ENCODE assay signal across 19 cellular contexts in the genomic region with DNA sequence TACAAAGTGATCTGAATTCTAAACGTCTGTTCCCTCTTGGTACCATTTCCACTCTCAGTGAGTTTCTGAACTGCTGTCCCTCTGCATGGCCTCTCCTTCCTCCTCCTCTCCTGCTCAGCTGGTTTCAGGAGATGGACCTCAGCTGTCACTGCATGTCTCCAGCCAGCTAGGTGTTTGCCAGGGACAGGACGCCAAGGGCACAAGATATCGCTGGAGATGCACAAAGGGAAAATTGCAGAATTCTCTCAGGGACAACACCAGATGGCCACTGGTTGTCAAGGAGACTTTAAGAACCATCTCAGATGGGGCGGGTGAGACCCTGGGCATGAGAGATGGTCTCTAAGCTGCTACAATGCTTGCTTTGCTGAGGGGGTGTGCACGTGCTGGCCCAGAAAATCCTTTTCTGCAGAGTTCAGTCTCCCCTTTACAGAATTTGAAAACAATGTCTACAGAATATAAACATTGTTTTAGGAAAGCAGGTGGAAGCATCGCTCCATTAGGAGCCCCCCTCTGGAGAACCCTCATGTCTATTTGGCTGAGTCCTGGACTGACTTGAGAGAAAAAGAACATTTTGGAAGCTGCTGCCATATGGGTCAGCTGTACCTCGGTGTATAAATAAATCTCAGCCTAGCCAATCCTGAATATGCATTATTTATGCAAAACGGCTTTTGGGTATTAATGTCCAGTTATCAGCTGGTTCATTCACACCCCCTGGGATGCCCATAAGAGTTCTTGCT. TPM values are rescaled to one million over a fixed set of nuclear protein-coding genes. Genes with fewer than 3 reads are reported as not detected.
DNase-seq lines count a peak whose midpoint lies in the region; ATAC-seq, FAIRE-seq and TF ChIP-seq lines count a peak whose summit lies in the region.
"Had no signal": no experiment of that assay in that cellular context is flagged by ENCODE, and none has a peak within 500 bp of the region (broad histone marks: within the 10 kb centered on the region; RNA-seq: fewer than 3 reads in every experiment).

No MANE protein-coding gene starts in this region.

- H3K27me3 ChIP-seq in CD4-positive, alpha-beta memory T cell (ENCODE audit: insufficient read depth, low read length): no peaks in the 10 kb centered on the region
- H3K27me3 ChIP-seq in naive thymus-derived CD4-positive, alpha-beta T cell (ENCODE audit: control insufficient read depth in 2 of 2, insufficient read depth in 2 of 2, low read length in 2 of 2): no peaks in the 10 kb centered on the region
- H3K27me3 ChIP-seq: BLaER1 had no signal

- POLR2A ChIA-PET in CD4-positive, alpha-beta memory T cell (lab: Charles Lee; ENCODE audit: partially characterized antibody): interaction anchor here (1.6 to 3.0 kb wide), 2 partner anchors 107 to 299 kb away, joined by 6 to 18 read pairs; no protein-coding TSS in a partner anchor
- POLR2A ChIA-PET in naive thymus-derived CD4-positive, alpha-beta T cell (lab: Charles Lee): interaction anchor here (0.7 to 1.3 kb wide), 3 partner anchors 15 to 475 kb away, joined by 3 to 4 read pairs (median 3); no protein-coding TSS in a partner anchor

- no peak overlapping the region for H3K4me3 ChIP-seq in CD4-positive, alpha-beta memory T cell (ENCODE audit: low read length in 2 of 2)
- H3K4me3 ChIP-seq in naive thymus-derived CD4-positive, alpha-beta T cell (ENCODE audit: low read length): no peak overlapping the region
- H3K4me3 ChIP-seq: BLaER1 had no signal

- no peak overlapping the region for H3K27ac ChIP-seq in CD4-positive, alpha-beta memory T cell (ENCODE audit: low read depth, low read length)
- no peak overlapping the region for H3K27ac ChIP-seq in naive thymus-derived CD4-positive, alpha-beta T cell (ENCODE audit: low read depth, low read length)
- H3K27ac ChIP-seq: BLaER1 had no signal

- CTCF ChIA-PET in CD4-positive, alpha-beta memory T cell (lab: Charles Lee; ENCODE audit: partially characterized antibody): interaction anchor here (0.9 to 1.0 kb wide), 2 partner anchors 143 to 553 kb away, joined by 3 read pairs; no protein-coding TSS in a partner anchor
- CTCF ChIA-PET in naive thymus-derived CD4-positive, alpha-beta T cell (lab: Charles Lee): no interaction called here

- peaks cover 57 to 88% (median 71%) of the 10 kb centered on the region in 4 donors for H3K4me1 Mint-ChIP-seq in CD4-positive, alpha-beta memory T cell
- peaks cover 39 to 82% (median 63%) of the 10 kb centered on the region in 7 donors for H3K4me1 Mint-ChIP-seq in naive thymus-derived CD4-positive, alpha-beta T cell

- H3K4me3 Mint-ChIP-seq in CD4-positive, alpha-beta memory T cell: peak overlapping the region in 5 of 8 donors; percentile 17 to 71 (median 42)
- peak overlapping the region in 5 of 10 donors; percentile 4 to 73 (median 49) for H3K4me3 Mint-ChIP-seq in naive thymus-derived CD4-positive, alpha-beta T cell

- no peaks in the 10 kb centered on the region for H3K27me3 Mint-ChIP-seq in CD4-positive, alpha-beta memory T cell
- peaks cover 0 to 27% (median 0%) of the 10 kb centered on the region in 5 donors for H3K27me3 Mint-ChIP-seq in naive thymus-derived CD4-positive, alpha-beta T cell

- intact Hi-C loops in CD4-positive, alpha-beta memory T cell (cut with micrococcal nuclease): loop anchor here (5.0 to 10.0 kb wide), 2 partner anchors 432 to 510 kb away; no protein-coding TSS in a partner anchor
- intact Hi-C loops in naive thymus-derived CD4-positive, alpha-beta T cell (cut with micrococcal nuclease): loop anchor here (5.0 kb wide), 3 partner anchors 110 to 505 kb away; a partner anchor contains a TSS

- peak overlapping the region; percentile 53 to 96 (median 84) for H3K27ac Mint-ChIP-seq in CD4-positive, alpha-beta memory T cell
- H3K27ac Mint-ChIP-seq in naive thymus-derived CD4-positive, alpha-beta T cell: peak overlapping the region in 7 of 9 donors; percentile 3 to 90 (median 64)

- DNase-seq in CD4-positive, alpha-beta memory T cell: no peak
- DNase-seq in NCI-H524 (lab: John Stamatoyannopoulos, UW) (peak; percentile 65 to 82), cerebellar nuclear complex (lab: John Stamatoyannopoulos, UW) (peak; percentile 53 to 92), OCI-M2 (lab: John Stamatoyannopoulos, UW; ENCODE audit: unreplicated experiment) (no peak), GM12891 (ENCODE audit: insufficient read length, low spot score) (no peak)
- DNase-seq in naive thymus-derived CD4-positive, alpha-beta T cell: no peak
- no peak for DNase-seq in activated CD4-positive, CD25-positive, alpha-beta regulatory T cell (lab: John Stamatoyannopoulos, UW)
- DNase-seq: KBM-7, NCI-H187, NCI-H2107, NCI-H510A, NCI-H82, OCI-M1, RPMI8226, SHP77 treated with DMSO at 0.1 percent for 48 hours had no signal

- peaks cover 0 to 3% of the 10 kb centered on the region in 2 donors for H3K9me3 ChIP-seq in CD4-positive, alpha-beta memory T cell (ENCODE audit: control insufficient read depth in 1 of 2, low read length in 2 of 2)
- peaks cover 3 to 13% (median 10%) of the 10 kb centered on the region in 3 experiments for H3K9me3 ChIP-seq in naive thymus-derived CD4-positive, alpha-beta T cell (ENCODE audit: control insufficient read depth in 2 of 3, low read length in 3 of 3)

- no peak for TF ChIP-seq POLR2A in GM12891 (IDR thresholded peaks at IDR 0.05; ENCODE audit: low read depth, low read length)

- H3K36me3 Mint-ChIP-seq in CD4-positive, alpha-beta memory T cell: peaks cover 7 to 15% of the 10 kb centered on the region in 2 donors
- peaks cover 2 to 30% (median 13%) of the 10 kb centered on the region in 5 donors for H3K36me3 Mint-ChIP-seq in naive thymus-derived CD4-positive, alpha-beta T cell

- no peaks in the 10 kb centered on the region for H3K36me3 ChIP-seq in CD4-positive, alpha-beta memory T cell (ENCODE audit: insufficient read depth, low read length)
- H3K36me3 ChIP-seq in naive thymus-derived CD4-positive, alpha-beta T cell (ENCODE audit: control insufficient read depth in 2 of 3, insufficient read depth in 3 of 3, low read length in 3 of 3): no peaks in the 10 kb centered on the region
- H3K36me3 ChIP-seq: BLaER1 had no signal

- peaks cover 0 to 36% (median 23%) of the 10 kb centered on the region in 8 donors for H3K9me3 Mint-ChIP-seq in CD4-positive, alpha-beta memory T cell
- peaks cover 9 to 31% (median 12%) of the 10 kb centered on the region in 11 donors for H3K9me3 Mint-ChIP-seq in naive thymus-derived CD4-positive, alpha-beta T cell

- no peak for FAIRE-seq in GM12891 (lab: Jason Lieb, UNC)
- FAIRE-seq: H54, HepG2 had no signal

- no peak for ATAC-seq in naive thymus-derived CD4-positive, alpha-beta T cell
- ATAC-seq: HepG2 had no signal

- peaks cover 68% of the 10 kb centered on the region for H3K4me1 ChIP-seq in CD4-positive, alpha-beta memory T cell (ENCODE audit: insufficient read depth, low read length)
- H3K4me1 ChIP-seq in naive thymus-derived CD4-positive, alpha-beta T cell (ENCODE audit: control insufficient read depth in 2 of 2, insufficient read depth in 2 of 2, low read length in 2 of 2): peaks cover 31 to 37% of the 10 kb centered on the region in 2 donors

TF ChIP-seq in GM12891, 5 proteins besides CTCF, POLR2A, EP300 and RAD21:
- TF ChIP-seq TAF1 (IDR thresholded peaks at IDR 0.05; ENCODE audit: low read depth, low read length): no peak
- TF ChIP-seq POU2F2 (IDR thresholded peaks at IDR 0.05; ENCODE audit: low read depth, low read length): no peak
- no peak for TF ChIP-seq POLR2AphosphoS5 (IDR thresholded peaks at IDR 0.05; ENCODE audit: low read depth, low read length)

RNA-seq across cellular contexts. Expression of a gene that starts 57.9 kb away (rescaled TPM):
- not detected for total RNA-seq in CD4-positive, alpha-beta memory T cell
- not detected for polyA plus RNA-seq in CD4-positive, alpha-beta memory T cell
- total RNA-seq in naive thymus-derived CD4-positive, alpha-beta T cell: not detected
- not detected for polyA plus RNA-seq in naive thymus-derived CD4-positive, alpha-beta T cell
- polyA plus RNA-seq in GM12891 (2012; ENCODE audit: low read depth, missing spikeins): not detected
- total RNA-seq: A673, HepG2 had no signal
- polyA plus RNA-seq: HepG2 had no signal

Comparison
In these comparisons a context has a peak if more than half of its experiments do, and no peak if none do; other contexts are left out.
1. DNase-seq: peak in NCI-H524 (2 of 2) and cerebellar nuclear complex (2 of 2); none in CD4-positive, alpha-beta memory T cell (0 of 5), naive thymus-derived CD4-positive, alpha-beta T cell (0 of 9), OCI-M2 (single experiment), GM12891 (single experiment) and activated CD4-positive, CD25-positive, alpha-beta regulatory T cell (0 of 4).